In the genomic region with DNA sequence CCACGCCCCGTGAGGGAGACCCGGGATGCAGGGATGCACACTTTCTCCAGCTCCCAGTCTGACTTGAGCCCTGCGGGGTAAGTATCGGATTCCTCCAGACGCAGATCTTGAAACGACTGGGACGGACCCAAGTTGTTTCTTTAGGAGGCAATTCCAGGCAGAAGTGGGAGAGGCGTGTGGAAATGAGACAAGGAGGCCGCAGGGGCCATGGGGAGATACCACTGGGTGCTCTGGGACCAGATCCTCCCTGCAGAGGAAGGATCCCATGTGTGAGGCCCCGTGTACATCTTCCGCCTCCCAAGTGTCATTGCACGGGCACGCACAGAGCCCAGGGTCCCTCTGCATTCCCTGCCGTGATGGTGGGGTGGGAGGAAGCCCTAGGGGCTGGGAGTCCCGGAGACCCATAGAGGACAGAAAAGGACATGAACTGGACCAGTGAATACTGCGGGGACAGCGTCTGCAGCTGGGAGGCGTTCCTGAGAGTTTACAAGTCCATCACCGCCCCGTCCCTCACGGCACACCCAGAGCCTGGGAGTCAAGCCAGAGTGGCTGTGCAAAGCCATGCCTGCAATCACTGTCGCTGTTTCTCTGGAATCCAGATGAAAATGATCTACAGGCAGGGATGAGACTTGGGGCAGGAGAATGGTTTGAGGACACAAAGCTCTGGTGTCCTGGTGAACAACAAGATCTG, we compare ENCODE assay signal across 18 cellular contexts.
"Had no signal": no experiment of that assay in that cellular context is flagged by ENCODE, and none has a peak within 500 bp of the region (broad histone marks: within the 10 kb centered on the region; RNA-seq: fewer than 3 reads in every experiment).

No MANE protein-coding gene starts in this region.

- H3K4me3 Mint-ChIP-seq: activated naive CD8-positive, alpha-beta T cell treated with anti-CD3 and anti-CD28 coated beads, Interleukin-2, amount 10 ng/mL, durations not matched to agents 7 days and 5 days; naive thymus-derived CD4-positive, alpha-beta T cell; neural crest cell; WTC11 had no signal

- H3K27ac ChIP-seq: colonic mucosa, dorsolateral prefrontal cortex, heart right ventricle had no signal

- H3K27ac Mint-ChIP-seq: activated naive CD8-positive, alpha-beta T cell treated with anti-CD3 and anti-CD28 coated beads, Interleukin-2, amount 10 ng/mL, durations not matched to agents 7 days and 5 days; naive thymus-derived CD4-positive, alpha-beta T cell; WTC11 had no signal

- H3K4me1 ChIP-seq: breast epithelium, colonic mucosa, esophagus squamous epithelium, heart right ventricle had no signal

- H3K9me3 Mint-ChIP-seq: activated naive CD8-positive, alpha-beta T cell treated with anti-CD3 and anti-CD28 coated beads, Interleukin-2, amount 10 ng/mL, durations not matched to agents 7 days and 5 days; neural crest cell had no signal

- H3K4me1 Mint-ChIP-seq: naive thymus-derived CD4-positive, alpha-beta T cell had no signal

- H3K4me3 ChIP-seq: breast epithelium, colonic mucosa, dorsolateral prefrontal cortex, esophagus squamous epithelium, heart right ventricle, spleen, upper lobe of left lung had no signal

- H3K36me3 Mint-ChIP-seq: activated naive CD8-positive, alpha-beta T cell treated with anti-CD3 and anti-CD28 coated beads, Interleukin-2, amount 10 ng/mL, durations not matched to agents 7 days and 5 days; naive thymus-derived CD4-positive, alpha-beta T cell had no signal

- ATAC-seq: left colon; naive thymus-derived CD4-positive, alpha-beta T cell had no signal

- H3K27me3 Mint-ChIP-seq: activated naive CD8-positive, alpha-beta T cell treated with anti-CD3 and anti-CD28 coated beads, Interleukin-2, amount 10 ng/mL, durations not matched to agents 7 days and 5 days had no signal

- H3K9me3 ChIP-seq: breast epithelium, colonic mucosa, esophagus squamous epithelium, heart right ventricle, spleen, upper lobe of left lung had no signal

- H3K36me3 ChIP-seq: breast epithelium, colonic mucosa, esophagus squamous epithelium, heart right ventricle, spleen, upper lobe of left lung had no signal

- H3K27me3 ChIP-seq: breast epithelium, colonic mucosa, esophagus squamous epithelium, upper lobe of left lung had no signal

- DNase-seq: activated naive CD8-positive, alpha-beta T cell treated with anti-CD3 and anti-CD28 coated beads, Interleukin-2, amount 10 ng/mL, durations not matched to agents 7 days and 5 days; activated T-cell treated with anti-CD3 and anti-CD28 coated beads, Interleukin-2, amount 50 U/mL, for 1 hour; amniotic stem cell; colonic mucosa; dorsolateral prefrontal cortex; esophagus squamous epithelium; islet precursor cell; left colon; naive thymus-derived CD4-positive, alpha-beta T cell; spleen; stimulated activated CD4-positive, alpha-beta T cell treated with anti-CD3 and anti-CD28 coated beads, Interleukin-4, amount 100 ng/mL, for 1 hour; stimulated activated naive CD4-positive, alpha-beta T cell; T-helper 9 cell; upper lobe of left lung had no signal
